ENCODE assay signal across 20 cellular contexts in the genomic region with DNA sequence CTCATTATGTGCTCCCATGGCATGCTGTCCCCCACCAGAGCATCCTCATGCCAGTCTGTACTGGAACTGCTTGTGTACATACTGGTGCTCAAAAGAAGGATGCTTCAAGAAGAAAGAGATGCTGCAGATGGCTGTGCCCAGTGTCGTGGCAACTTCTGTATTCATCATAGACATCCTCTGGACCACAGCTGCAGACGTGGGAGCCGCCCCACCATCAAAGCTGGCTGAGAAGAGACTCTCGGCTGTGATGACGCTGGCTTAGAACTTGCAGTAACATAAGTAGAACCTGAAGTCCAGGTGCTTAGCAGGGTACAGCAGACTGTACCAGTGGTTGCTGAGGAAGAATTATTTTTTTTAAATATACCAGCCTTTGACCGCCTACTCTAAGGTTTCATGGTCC.
"Had no signal": no experiment of that assay in that cellular context is flagged by ENCODE, and none has a peak within 500 bp of the region (broad histone marks: within the 10 kb centered on the region; RNA-seq: fewer than 3 reads in every experiment).

No MANE protein-coding gene starts in this region.

- H3K27ac ChIP-seq: RWPE1 had no signal

- DNase-seq: IMR-90, Karpas-422, KG1, MM.1S, NCI-H1092 treated with DMSO at 0.1 percent for 48 hours, NCI-H1436, NCI-H187, NCI-H2029, NCI-H2081 treated with DMSO at 0.1 percent for 48 hours, NCI-H2171, NCI-H226, NCI-H510A, NCI-H524 treated with DMSO at 0.1 percent for 48 hours, NCI-H69, NCI-H774, PC-3, SHP77, SK-N-SH, SW 1271 had no signal
